ENCODE assay signal across 1 cellular context in the genomic region with DNA sequence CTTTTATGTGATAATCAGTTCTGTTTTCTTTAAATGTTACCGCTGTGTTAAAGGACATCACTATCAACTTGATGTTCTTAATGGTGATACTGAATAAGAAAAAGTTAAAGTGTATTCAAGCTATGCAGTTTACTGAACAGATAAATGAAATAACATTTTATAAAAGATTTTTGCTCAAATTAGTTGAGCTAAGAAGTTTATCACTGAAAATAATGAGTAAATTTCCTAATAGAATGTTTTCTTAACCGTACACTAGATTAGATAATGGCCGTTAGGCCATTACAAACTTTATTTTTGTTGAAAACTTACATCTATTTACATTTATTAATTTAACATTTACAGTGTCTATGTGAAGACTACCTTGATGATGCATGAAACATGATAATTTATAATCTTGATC.
TF ChIP-seq lines count a peak whose summit lies in the region.

No MANE protein-coding gene starts in this region.

TF ChIP-seq in GM23338, 12 proteins besides CTCF, POLR2A, EP300 and RAD21 (continued from another document):
- TF ChIP-seq, protein P1, sequence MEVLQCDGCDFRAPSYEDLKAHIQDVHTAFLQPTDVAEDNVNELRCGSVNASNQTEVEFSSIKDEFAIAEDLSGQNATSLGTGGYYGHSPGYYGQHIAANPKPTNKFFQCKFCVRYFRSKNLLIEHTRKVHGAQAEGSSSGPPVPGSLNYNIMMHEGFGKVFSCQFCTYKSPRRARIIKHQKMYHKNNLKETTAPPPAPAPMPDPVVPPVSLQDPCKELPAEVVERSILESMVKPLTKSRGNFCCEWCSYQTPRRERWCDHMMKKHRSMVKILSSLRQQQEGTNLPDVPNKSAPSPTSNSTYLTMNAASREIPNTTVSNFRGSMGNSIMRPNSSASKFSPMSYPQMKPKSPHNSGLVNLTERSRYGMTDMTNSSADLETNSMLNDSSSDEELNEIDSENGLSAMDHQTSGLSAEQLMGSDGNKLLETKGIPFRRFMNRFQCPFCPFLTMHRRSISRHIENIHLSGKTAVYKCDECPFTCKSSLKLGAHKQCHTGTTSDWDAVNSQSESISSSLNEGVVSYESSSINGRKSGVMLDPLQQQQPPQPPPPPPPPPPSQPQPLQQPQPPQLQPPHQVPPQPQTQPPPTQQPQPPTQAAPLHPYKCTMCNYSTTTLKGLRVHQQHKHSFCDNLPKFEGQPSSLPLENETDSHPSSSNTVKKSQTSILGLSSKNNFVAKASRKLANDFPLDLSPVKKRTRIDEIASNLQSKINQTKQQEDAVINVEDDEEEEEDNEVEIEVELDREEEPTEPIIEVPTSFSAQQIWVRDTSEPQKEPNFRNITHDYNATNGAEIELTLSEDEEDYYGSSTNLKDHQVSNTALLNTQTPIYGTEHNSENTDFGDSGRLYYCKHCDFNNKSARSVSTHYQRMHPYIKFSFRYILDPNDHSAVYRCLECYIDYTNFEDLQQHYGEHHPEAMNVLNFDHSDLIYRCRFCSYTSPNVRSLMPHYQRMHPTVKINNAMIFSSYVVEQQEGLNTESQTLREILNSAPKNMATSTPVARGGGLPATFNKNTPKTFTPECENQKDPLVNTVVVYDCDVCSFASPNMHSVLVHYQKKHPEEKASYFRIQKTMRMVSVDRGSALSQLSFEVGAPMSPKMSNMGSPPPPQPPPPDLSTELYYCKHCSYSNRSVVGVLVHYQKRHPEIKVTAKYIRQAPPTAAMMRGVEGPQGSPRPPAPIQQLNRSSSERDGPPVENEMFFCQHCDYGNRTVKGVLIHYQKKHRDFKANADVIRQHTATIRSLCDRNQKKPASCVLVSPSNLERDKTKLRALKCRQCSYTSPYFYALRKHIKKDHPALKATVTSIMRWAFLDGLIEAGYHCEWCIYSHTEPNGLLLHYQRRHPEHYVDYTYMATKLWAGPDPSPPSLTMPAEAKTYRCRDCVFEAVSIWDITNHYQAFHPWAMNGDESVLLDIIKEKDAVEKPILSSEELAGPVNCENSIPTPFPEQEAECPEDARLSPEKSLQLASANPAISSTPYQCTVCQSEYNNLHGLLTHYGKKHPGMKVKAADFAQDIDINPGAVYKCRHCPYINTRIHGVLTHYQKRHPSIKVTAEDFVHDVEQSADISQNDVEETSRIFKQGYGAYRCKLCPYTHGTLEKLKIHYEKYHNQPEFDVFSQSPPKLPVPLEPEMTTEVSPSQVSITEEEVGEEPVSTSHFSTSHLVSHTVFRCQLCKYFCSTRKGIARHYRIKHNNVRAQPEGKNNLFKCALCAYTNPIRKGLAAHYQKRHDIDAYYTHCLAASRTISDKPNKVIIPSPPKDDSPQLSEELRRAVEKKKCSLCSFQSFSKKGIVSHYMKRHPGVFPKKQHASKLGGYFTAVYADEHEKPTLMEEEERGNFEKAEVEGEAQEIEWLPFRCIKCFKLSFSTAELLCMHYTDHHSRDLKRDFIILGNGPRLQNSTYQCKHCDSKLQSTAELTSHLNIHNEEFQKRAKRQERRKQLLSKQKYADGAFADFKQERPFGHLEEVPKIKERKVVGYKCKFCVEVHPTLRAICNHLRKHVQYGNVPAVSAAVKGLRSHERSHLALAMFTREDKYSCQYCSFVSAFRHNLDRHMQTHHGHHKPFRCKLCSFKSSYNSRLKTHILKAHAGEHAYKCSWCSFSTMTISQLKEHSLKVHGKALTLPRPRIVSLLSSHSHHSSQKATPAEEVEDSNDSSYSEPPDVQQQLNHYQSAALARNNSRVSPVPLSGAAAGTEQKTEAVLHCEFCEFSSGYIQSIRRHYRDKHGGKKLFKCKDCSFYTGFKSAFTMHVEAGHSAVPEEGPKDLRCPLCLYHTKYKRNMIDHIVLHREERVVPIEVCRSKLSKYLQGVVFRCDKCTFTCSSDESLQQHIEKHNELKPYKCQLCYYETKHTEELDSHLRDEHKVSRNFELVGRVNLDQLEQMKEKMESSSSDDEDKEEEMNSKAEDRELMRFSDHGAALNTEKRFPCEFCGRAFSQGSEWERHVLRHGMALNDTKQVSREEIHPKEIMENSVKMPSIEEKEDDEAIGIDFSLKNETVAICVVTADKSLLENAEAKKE (CRISPR knock-in tag; IDR thresholded peaks at IDR 0.05): no peak
- no peak for TF ChIP-seq ZNF331 (CRISPR knock-in tag; IDR thresholded peaks at IDR 0.05; ENCODE audit: low read depth)
- no peak for TF ChIP-seq CREB1 (CRISPR knock-in tag; IDR thresholded peaks at IDR 0.05; ENCODE audit: low read depth)
- no peak for TF ChIP-seq POLR2AphosphoS5 (IDR thresholded peaks at IDR 0.05; ENCODE audit: low read depth)
- TF ChIP-seq, protein P2, sequence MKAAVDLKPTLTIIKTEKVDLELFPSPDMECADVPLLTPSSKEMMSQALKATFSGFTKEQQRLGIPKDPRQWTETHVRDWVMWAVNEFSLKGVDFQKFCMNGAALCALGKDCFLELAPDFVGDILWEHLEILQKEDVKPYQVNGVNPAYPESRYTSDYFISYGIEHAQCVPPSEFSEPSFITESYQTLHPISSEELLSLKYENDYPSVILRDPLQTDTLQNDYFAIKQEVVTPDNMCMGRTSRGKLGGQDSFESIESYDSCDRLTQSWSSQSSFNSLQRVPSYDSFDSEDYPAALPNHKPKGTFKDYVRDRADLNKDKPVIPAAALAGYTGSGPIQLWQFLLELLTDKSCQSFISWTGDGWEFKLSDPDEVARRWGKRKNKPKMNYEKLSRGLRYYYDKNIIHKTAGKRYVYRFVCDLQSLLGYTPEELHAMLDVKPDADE (IDR thresholded peaks at IDR 0.05): no peak
- TF ChIP-seq NANOG (IDR thresholded peaks at IDR 0.05; ENCODE audit: borderline replicate concordance): no peak
- TF ChIP-seq STAT1 (IDR thresholded peaks at IDR 0.05; ENCODE audit: unreplicated experiment): no peak
- no peak for TF ChIP-seq JUNB (IDR thresholded peaks at IDR 0.05; ENCODE audit: unreplicated experiment)
- TF ChIP-seq, protein P3, sequence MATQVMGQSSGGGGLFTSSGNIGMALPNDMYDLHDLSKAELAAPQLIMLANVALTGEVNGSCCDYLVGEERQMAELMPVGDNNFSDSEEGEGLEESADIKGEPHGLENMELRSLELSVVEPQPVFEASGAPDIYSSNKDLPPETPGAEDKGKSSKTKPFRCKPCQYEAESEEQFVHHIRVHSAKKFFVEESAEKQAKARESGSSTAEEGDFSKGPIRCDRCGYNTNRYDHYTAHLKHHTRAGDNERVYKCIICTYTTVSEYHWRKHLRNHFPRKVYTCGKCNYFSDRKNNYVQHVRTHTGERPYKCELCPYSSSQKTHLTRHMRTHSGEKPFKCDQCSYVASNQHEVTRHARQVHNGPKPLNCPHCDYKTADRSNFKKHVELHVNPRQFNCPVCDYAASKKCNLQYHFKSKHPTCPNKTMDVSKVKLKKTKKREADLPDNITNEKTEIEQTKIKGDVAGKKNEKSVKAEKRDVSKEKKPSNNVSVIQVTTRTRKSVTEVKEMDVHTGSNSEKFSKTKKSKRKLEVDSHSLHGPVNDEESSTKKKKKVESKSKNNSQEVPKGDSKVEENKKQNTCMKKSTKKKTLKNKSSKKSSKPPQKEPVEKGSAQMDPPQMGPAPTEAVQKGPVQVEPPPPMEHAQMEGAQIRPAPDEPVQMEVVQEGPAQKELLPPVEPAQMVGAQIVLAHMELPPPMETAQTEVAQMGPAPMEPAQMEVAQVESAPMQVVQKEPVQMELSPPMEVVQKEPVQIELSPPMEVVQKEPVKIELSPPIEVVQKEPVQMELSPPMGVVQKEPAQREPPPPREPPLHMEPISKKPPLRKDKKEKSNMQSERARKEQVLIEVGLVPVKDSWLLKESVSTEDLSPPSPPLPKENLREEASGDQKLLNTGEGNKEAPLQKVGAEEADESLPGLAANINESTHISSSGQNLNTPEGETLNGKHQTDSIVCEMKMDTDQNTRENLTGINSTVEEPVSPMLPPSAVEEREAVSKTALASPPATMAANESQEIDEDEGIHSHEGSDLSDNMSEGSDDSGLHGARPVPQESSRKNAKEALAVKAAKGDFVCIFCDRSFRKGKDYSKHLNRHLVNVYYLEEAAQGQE (IDR thresholded peaks at IDR 0.05; ENCODE audit: unreplicated experiment): no peak
